1 cellular context compared by ENCODE assay signal in the genomic region with DNA sequence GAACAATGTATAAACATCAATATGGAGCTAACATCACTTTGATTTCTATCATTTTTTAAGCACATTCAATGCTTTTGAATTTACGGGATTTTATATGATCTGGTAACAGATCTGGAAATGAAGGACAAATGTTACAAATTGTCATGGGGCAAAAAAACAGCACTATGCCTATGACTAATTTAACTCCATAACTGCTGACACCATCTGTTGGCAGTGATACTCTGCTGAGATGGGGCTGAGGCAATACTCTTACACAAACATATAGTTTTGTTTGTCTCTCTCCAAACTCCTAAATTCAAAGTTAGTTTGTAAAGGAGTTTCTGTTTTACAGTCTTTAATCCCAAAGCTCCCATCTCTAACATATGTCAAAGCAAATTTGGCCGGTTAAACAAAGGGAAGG.
TF ChIP-seq lines count a peak whose summit lies in the region.

No MANE protein-coding gene starts in this region.

TF ChIP-seq in IMR-90, 13 proteins besides CTCF, POLR2A, EP300 and RAD21 (continued from another document):
- TF ChIP-seq NFE2L2 (IDR thresholded peaks at IDR 0.05; ENCODE audit: low read depth, low read length) (no peak), SMC3 (IDR thresholded peaks at IDR 0.05; ENCODE audit: low read depth, low read length) (no peak), MXI1 (IDR thresholded peaks at IDR 0.05; ENCODE audit: borderline replicate concordance, low read depth, low read length) (no peak), CHD1 (IDR thresholded peaks at IDR 0.05; ENCODE audit: low read depth, low read length) (no peak), BHLHE40 (IDR thresholded peaks at IDR 0.05; ENCODE audit: low read depth, low read length) (no peak)
